In genomic region chr2:183998797-183999190, GRCh38 we compare ENCODE assay signal across 14 cellular contexts.
DNase-seq lines count a peak whose midpoint lies in the region; ATAC-seq and TF ChIP-seq lines count a peak whose summit lies in the region.
"Had no signal": no experiment of that assay in that cellular context is flagged by ENCODE, and none has a peak within 500 bp of the region (broad histone marks: within the 10 kb centered on the region; RNA-seq: fewer than 3 reads in every experiment).

No MANE protein-coding gene starts in this region.

- H3K4me3 ChIP-seq in WERI-Rb-1 (ENCODE audit: low read depth, low read length) = no peak overlapping the region
- H3K4me3 ChIP-seq: A549 had no signal

- no peaks in the 10 kb centered on the region for H3K27me3 ChIP-seq in WERI-Rb-1 (ENCODE audit: insufficient read depth, low read depth, severe bottlenecking)
- H3K27me3 ChIP-seq: foreskin keratinocyte had no signal

- ATAC-seq in GM19438 (IDR thresholded peaks at IDR 0.05; ENCODE audit: low read depth, unreplicated experiment) (peak; percentile 42), HG02763 (IDR thresholded peaks at IDR 0.05; ENCODE audit: unreplicated experiment) (peak; percentile 19), HG03521 (IDR thresholded peaks at IDR 0.05; ENCODE audit: unreplicated experiment) (peak; percentile 16)
- ATAC-seq: A549, foreskin keratinocyte had no signal

- no peaks in the 10 kb centered on the region for H3K36me3 ChIP-seq in WERI-Rb-1

- H3K9me3 ChIP-seq in WERI-Rb-1 (ENCODE audit: severe bottlenecking) = no peaks in the 10 kb centered on the region
- H3K9me3 ChIP-seq: A549 had no signal

- H3K27ac ChIP-seq in WERI-Rb-1 = no peak overlapping the region
- H3K27ac ChIP-seq: A549, foreskin keratinocyte had no signal

- TF ChIP-seq CTCF in WERI-Rb-1 (IDR thresholded peaks at IDR 0.05; ENCODE audit: low read depth, low read length) = no peak

- DNase-seq in ELF-1 (ENCODE audit: low read depth, low spot score) (peak; percentile 13), WERI-Rb-1 (no peak), SK-N-DZ (ENCODE audit: low spot score) (no peak)
- DNase-seq in activated CD4-positive, CD25-positive, alpha-beta regulatory T cell treated with anti-CD3 and anti-CD28 coated beads, Interleukin-2, amount 50 U/mL, for 72 hours = no peak
- DNase-seq in effector CD8-positive, alpha-beta T cell (lab: John Stamatoyannopoulos, UW) = no peak
- DNase-seq: activated CD4-positive, alpha-beta memory T cell treated with anti-CD3 and anti-CD28 coated beads, Interleukin-2, amount 10 ng/mL, durations not matched to agents 7 days and 5 days; activated naive CD8-positive, alpha-beta T cell treated with anti-CD3 and anti-CD28 coated beads for 36 hours; DMS153; foreskin keratinocyte; NCI-H1694 had no signal
